ENCODE assay signal across 1 cellular context in genomic region chr3:174219738-174220137, GRCh38.
TF ChIP-seq lines count a peak whose summit lies in the region.

No MANE protein-coding gene starts in this region.

TF ChIP-seq in IMR-90, 13 proteins besides CTCF, POLR2A, EP300 and RAD21 (continued from another document):
- TF ChIP-seq NFE2L2 (IDR thresholded peaks at IDR 0.05; ENCODE audit: low read depth, low read length) = no peak
- no peak for TF ChIP-seq RFX5 (IDR thresholded peaks at IDR 0.05; ENCODE audit: low read depth, low read length)
TF ChIP-seq in IMR-90: peak in this region for 0.
